In genomic region chr1:9031077-9031476, GRCh38 we compare ENCODE assay signal across 15 cellular contexts. TPM values are rescaled to one million over a fixed set of nuclear protein-coding genes. Genes with fewer than 3 reads are reported as not detected.
"Had no signal": no experiment of that assay in that cellular context is flagged by ENCODE, and none has a peak within 500 bp of the region (broad histone marks: within the 10 kb centered on the region; RNA-seq: fewer than 3 reads in every experiment).

No MANE protein-coding gene starts in this region.

RNA-seq across cellular contexts. Expression of gene SLC2A7, which starts 4.9 kb away (rescaled TPM):
- total RNA-seq: activated CD4-positive, alpha-beta memory T cell treated with anti-CD3 and anti-CD28 coated beads, Interleukin-2, amount 10 ng/mL, durations not matched to agents 7 days and 5 days; activated CD4-positive, alpha-beta T cell treated with anti-CD3 and anti-CD28 coated beads for 36 hours; activated CD4-positive, alpha-beta T cell treated with anti-CD3 and anti-CD28 coated beads, Interleukin-2, amount 10 ng/mL, durations not matched to agents 7 days and 5 days; activated CD8-positive, alpha-beta memory T cell treated with anti-CD3 and anti-CD28 coated beads, Interleukin-2, amount 10 ng/mL, durations not matched to agents 7 days and 5 days; activated T-helper 2 cell treated with anti-CD3 and anti-CD28 coated beads, Interferon-gamma antibody, Interleukin-2, Interleukin-4, amounts not matched to agents 10 μg/mL and 5 μg/mL and 100 μg/mL, durations not matched to agents 14 hours and 24 hours and 36 hours; ascending aorta; bronchial epithelial cell; cardiac muscle cell; T-cell; T-helper 1 cell treated with Interleukin-12 subunit alpha and Interleukin-12 subunit beta and Interleukin-4 antibody, amounts not matched to agents 30 ng/mL and 1 ng/mL, for 36 hours; T-helper 17 cell; T-helper 2 cell treated with Interferon-gamma antibody and Interleukin-4, amounts not matched to agents 100 ng/mL and 5 ng/mL, for 36 hours; WTC11 had no signal
- polyA plus RNA-seq: cardiac muscle cell had no signal

RNA-seq across cellular contexts. Expression of gene SLC2A5, which starts 38.4 kb away (rescaled TPM):
- total RNA-seq: activated CD4-positive, alpha-beta T cell treated with anti-CD3 and anti-CD28 coated beads for 36 hours; activated CD4-positive, alpha-beta T cell treated with anti-CD3 and anti-CD28 coated beads, Interleukin-2, amount 10 ng/mL, durations not matched to agents 7 days and 5 days; activated CD8-positive, alpha-beta memory T cell treated with anti-CD3 and anti-CD28 coated beads, Interleukin-2, amount 10 ng/mL, durations not matched to agents 7 days and 5 days; activated CD8-positive, alpha-beta T cell treated with anti-CD3 and anti-CD28 coated beads, Interleukin-2, amount 10 ng/mL, durations not matched to agents 7 days and 5 days; activated naive CD8-positive, alpha-beta T cell treated with anti-CD3 and anti-CD28 coated beads, Interleukin-2, amount 10 ng/mL, durations not matched to agents 7 days and 5 days; activated T-helper 2 cell treated with anti-CD3 and anti-CD28 coated beads, Interferon-gamma antibody, Interleukin-2, Interleukin-4, amounts not matched to agents 10 μg/mL and 5 μg/mL and 100 μg/mL, durations not matched to agents 14 hours and 24 hours and 36 hours; cardiac muscle cell; T-helper 1 cell treated with Interleukin-12 subunit alpha and Interleukin-12 subunit beta and Interleukin-4 antibody, amounts not matched to agents 30 ng/mL and 1 ng/mL, for 36 hours had no signal
- polyA plus RNA-seq: cardiac muscle cell had no signal
